Comparison of ENCODE assay signal across 29 cellular contexts in the genomic region with DNA sequence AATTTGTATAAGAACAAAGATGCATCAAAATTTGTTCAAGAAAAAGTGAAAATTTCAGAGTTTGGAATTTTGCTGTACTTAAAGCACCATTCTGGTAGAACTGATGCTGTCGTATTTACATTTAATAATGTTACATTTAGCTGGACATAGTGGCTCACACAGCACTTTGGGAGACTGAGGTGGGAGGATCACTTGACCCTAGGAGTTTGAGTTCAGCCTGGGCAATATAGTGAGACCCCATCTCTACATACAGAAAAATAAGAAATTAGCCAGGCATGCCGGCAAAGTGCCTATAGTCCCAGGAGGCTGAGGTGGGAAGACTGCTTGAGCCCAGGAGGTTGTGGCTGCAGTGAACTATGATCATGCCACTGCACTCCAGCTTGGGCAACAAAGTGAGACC.
"Had no signal": no experiment of that assay in that cellular context is flagged by ENCODE, and none has a peak within 500 bp of the region (broad histone marks: within the 10 kb centered on the region; RNA-seq: fewer than 3 reads in every experiment).

No MANE protein-coding gene starts in this region.

- DNase-seq: stimulated activated CD4-positive, alpha-beta T cell treated with anti-CD3 and anti-CD28 coated beads, Interleukin-2, amount 100 ng/mL, for 48 hours; stimulated activated CD4-positive, alpha-beta T cell treated with anti-CD3 and anti-CD28 coated beads, Interleukin-4, amount 100 ng/mL, for 1 hour; stimulated activated CD4-positive, alpha-beta T cell treated with anti-CD3 and anti-CD28 coated beads, Interleukin-4, amount 100 ng/mL, for 24 hours; stimulated activated CD4-positive, alpha-beta T cell treated with anti-CD3 and anti-CD28 coated beads, Interleukin-4, amount 100 ng/mL, for 4 hours; stimulated activated CD8-positive, alpha-beta memory T cell treated with anti-CD3 and anti-CD28 coated beads, Interleukin-4, amount 100 ng/mL, for 48 hours; stimulated activated naive B cell treated with anti-CD40 and anti-IgM and Interleukin-4, amounts not matched to agents 10 μg/mL and 1 μg/mL and 100 μg/mL, for 72 hours; stimulated activated naive CD4-positive, alpha-beta T cell; stimulated activated naive CD4-positive, alpha-beta T cell treated with Interleukin-2 at 50 U/mL for 16 hours; stimulated activated naive CD8-positive, alpha-beta T cell treated with anti-CD3 and anti-CD28 coated beads, Interleukin-15, amount 100 ng/mL, for 72 hours; stimulated activated naive CD8-positive, alpha-beta T cell treated with anti-CD3 and anti-CD28 coated beads, Interleukin-15, Interleukin-2, amounts not matched to agents 100 U/mL and 50 U/mL, for 24 hours; stomach; substantia nigra; testis; thyroid gland; tibial artery; transverse colon; trophoblast cell; upper lobe of left lung; upper lobe of right lung; uterus had no signal

- H3K36me3 Mint-ChIP-seq: stimulated activated effector memory CD8-positive, alpha-beta T cell treated with anti-CD3 and anti-CD28 coated beads, Interleukin-12 subunit alpha, Interleukin-12 subunit beta, amount 100 ng/mL, for 72 hours; stimulated activated memory B cell treated with anti-CD40 and anti-IgM and Interleukin-4, amounts not matched to agents 10 μg/mL and 1 μg/mL and 100 μg/mL, for 72 hours; stimulated activated naive B cell treated with anti-CD40 and anti-IgM and Interleukin-4, amounts not matched to agents 10 μg/mL and 1 μg/mL and 100 μg/mL, for 72 hours had no signal

- H3K36me3 ChIP-seq: suprapubic skin, thoracic aorta, transverse colon, uterus, vagina had no signal

- H3K27me3 ChIP-seq: stomach, suprapubic skin, testis, thyroid gland, tibial artery, tibial nerve, transverse colon, upper lobe of left lung, upper lobe of right lung, uterus, vagina had no signal

- FAIRE-seq: urothelium cell line had no signal

- H3K9me3 ChIP-seq: stomach, suprapubic skin, testis, thoracic aorta, thyroid gland, tibial artery, tibial nerve, transverse colon, upper lobe of left lung, upper lobe of right lung, uterus, vagina had no signal

- ATAC-seq: stimulated activated effector memory CD8-positive, alpha-beta T cell treated with anti-CD3 and anti-CD28 coated beads, Interleukin-12 subunit alpha, Interleukin-12 subunit beta, amount 100 ng/mL, for 72 hours; stimulated activated memory B cell treated with anti-CD40 and anti-IgM and Interleukin-4, amounts not matched to agents 10 μg/mL and 1 μg/mL and 100 μg/mL, for 72 hours; stimulated activated naive B cell treated with anti-CD40 and anti-IgM and Interleukin-4, amounts not matched to agents 10 μg/mL and 1 μg/mL and 100 μg/mL, for 72 hours; stimulated activated naive CD8-positive, alpha-beta T cell treated with anti-CD3 and anti-CD28 coated beads, Interleukin-15, amount 100 ng/mL, for 72 hours; stimulated activated naive CD8-positive, alpha-beta T cell treated with anti-CD3 and anti-CD28 coated beads, Interleukin-15, Interleukin-2, amounts not matched to agents 100 U/mL and 50 U/mL, for 24 hours; upper lobe of right lung had no signal

- H3K9me3 Mint-ChIP-seq: stimulated activated effector memory CD8-positive, alpha-beta T cell treated with anti-CD3 and anti-CD28 coated beads, Interleukin-12 subunit alpha, Interleukin-12 subunit beta, amount 100 ng/mL, for 72 hours; stimulated activated memory B cell treated with anti-CD40 and anti-IgM and Interleukin-4, amounts not matched to agents 10 μg/mL and 1 μg/mL and 100 μg/mL, for 72 hours; stimulated activated naive B cell treated with anti-CD40 and anti-IgM and Interleukin-4, amounts not matched to agents 10 μg/mL and 1 μg/mL and 100 μg/mL, for 72 hours; stimulated activated naive CD8-positive, alpha-beta T cell treated with anti-CD3 and anti-CD28 coated beads, Interleukin-15, amount 100 ng/mL, for 72 hours; stimulated activated naive CD8-positive, alpha-beta T cell treated with anti-CD3 and anti-CD28 coated beads, Interleukin-15, Interleukin-2, amounts not matched to agents 100 ng/mL and 50 ng/mL, for 24 hours; type B pancreatic cell had no signal

- H3K4me3 Mint-ChIP-seq: stimulated activated effector memory CD8-positive, alpha-beta T cell treated with anti-CD3 and anti-CD28 coated beads, Interleukin-12 subunit alpha, Interleukin-12 subunit beta, amount 100 ng/mL, for 72 hours; stimulated activated memory B cell treated with anti-CD40 and anti-IgM and Interleukin-4, amounts not matched to agents 10 μg/mL and 1 μg/mL and 100 μg/mL, for 72 hours; stimulated activated naive B cell treated with anti-CD40 and anti-IgM and Interleukin-4, amounts not matched to agents 10 μg/mL and 1 μg/mL and 100 μg/mL, for 72 hours; stimulated activated naive CD8-positive, alpha-beta T cell treated with anti-CD3 and anti-CD28 coated beads, Interleukin-15, amount 100 ng/mL, for 72 hours; stimulated activated naive CD8-positive, alpha-beta T cell treated with anti-CD3 and anti-CD28 coated beads, Interleukin-15, Interleukin-2, amounts not matched to agents 100 ng/mL and 50 ng/mL, for 24 hours; type B pancreatic cell had no signal

- H3K27me3 Mint-ChIP-seq: stimulated activated memory B cell treated with anti-CD40 and anti-IgM and Interleukin-4, amounts not matched to agents 10 μg/mL and 1 μg/mL and 100 μg/mL, for 72 hours; stimulated activated naive B cell treated with anti-CD40 and anti-IgM and Interleukin-4, amounts not matched to agents 10 μg/mL and 1 μg/mL and 100 μg/mL, for 72 hours; stimulated activated naive CD8-positive, alpha-beta T cell treated with anti-CD3 and anti-CD28 coated beads, Interleukin-15, amount 100 ng/mL, for 72 hours; stimulated activated naive CD8-positive, alpha-beta T cell treated with anti-CD3 and anti-CD28 coated beads, Interleukin-15, Interleukin-2, amounts not matched to agents 100 ng/mL and 50 ng/mL, for 24 hours; type B pancreatic cell had no signal

- H3K4me1 ChIP-seq: testis, thyroid gland, upper lobe of right lung, uterus, vagina had no signal

- H3K4me1 Mint-ChIP-seq: stimulated activated effector memory CD8-positive, alpha-beta T cell treated with anti-CD3 and anti-CD28 coated beads, Interleukin-12 subunit alpha, Interleukin-12 subunit beta, amount 100 ng/mL, for 72 hours; stimulated activated naive CD8-positive, alpha-beta T cell treated with anti-CD3 and anti-CD28 coated beads, Interleukin-15, amount 100 ng/mL, for 72 hours had no signal

- H3K27ac ChIP-seq: stomach, suprapubic skin, testis, thoracic aorta, thyroid gland, tibial artery, tibial nerve, transverse colon, upper lobe of left lung, upper lobe of right lung, uterus, vagina had no signal

- H3K4me3 ChIP-seq: stomach, suprapubic skin, testis, thoracic aorta, thyroid gland, tibial artery, tibial nerve, transverse colon, upper lobe of left lung, upper lobe of right lung, uterus, vagina had no signal

- H3K27ac Mint-ChIP-seq: stimulated activated effector memory CD8-positive, alpha-beta T cell treated with anti-CD3 and anti-CD28 coated beads, Interleukin-12 subunit alpha, Interleukin-12 subunit beta, amount 100 ng/mL, for 72 hours; stimulated activated memory B cell treated with anti-CD40 and anti-IgM and Interleukin-4, amounts not matched to agents 10 μg/mL and 1 μg/mL and 100 μg/mL, for 72 hours; stimulated activated naive B cell treated with anti-CD40 and anti-IgM and Interleukin-4, amounts not matched to agents 10 μg/mL and 1 μg/mL and 100 μg/mL, for 72 hours; stimulated activated naive CD8-positive, alpha-beta T cell treated with anti-CD3 and anti-CD28 coated beads, Interleukin-15, amount 100 ng/mL, for 72 hours; stimulated activated naive CD8-positive, alpha-beta T cell treated with anti-CD3 and anti-CD28 coated beads, Interleukin-15, Interleukin-2, amounts not matched to agents 100 ng/mL and 50 ng/mL, for 24 hours; type B pancreatic cell had no signal
